In genomic region chr13:109175666-109176065, GRCh38 we compare ENCODE assay signal across 6 cellular contexts.
"Had no signal": no experiment of that assay in that cellular context is flagged by ENCODE, and none has a peak within 500 bp of the region (broad histone marks: within the 10 kb centered on the region; RNA-seq: fewer than 3 reads in every experiment).

No MANE protein-coding gene starts in this region.

- H3K27ac ChIP-seq: HL-60 had no signal

- H3K36me3 Mint-ChIP-seq: IgD-negative memory B cell had no signal

- H3K4me1 Mint-ChIP-seq: IgD-negative memory B cell had no signal

- H3K4me3 Mint-ChIP-seq: IgD-negative memory B cell had no signal

- H3K4me3 ChIP-seq: K562 had no signal

- H3K27ac Mint-ChIP-seq: IgD-negative memory B cell had no signal

- DNase-seq: IMR-90, KBM-7, KG1 had no signal
